16 cellular contexts compared by ENCODE assay signal in genomic region chr14:100988411-100988900, GRCh38.
DNase-seq lines count a peak whose midpoint lies in the region; ATAC-seq, FAIRE-seq and TF ChIP-seq lines count a peak whose summit lies in the region.
"Had no signal": no experiment of that assay in that cellular context is flagged by ENCODE, and none has a peak within 500 bp of the region (broad histone marks: within the 10 kb centered on the region; RNA-seq: fewer than 3 reads in every experiment).

No MANE protein-coding gene starts in this region.

- H3K27me3 ChIP-seq in GM23248 (replicated peaks; ENCODE audit: insufficient read depth) = no peaks in the 10 kb centered on the region
- no peaks in the 10 kb centered on the region for H3K27me3 ChIP-seq in endothelial cell of umbilical vein (ENCODE audit: control insufficient read depth in 2 of 2, insufficient read depth in 2 of 2, low read length in 2 of 2)
- H3K27me3 ChIP-seq in body of pancreas = no peaks in the 10 kb centered on the region
- H3K27me3 ChIP-seq in Caco-2 (replicated peaks; ENCODE audit: control insufficient read depth, insufficient read depth, low read length) = no peaks in the 10 kb centered on the region
- H3K27me3 ChIP-seq in lower lobe of right lung (ENCODE audit: low read depth) = no peaks in the 10 kb centered on the region
- H3K27me3 ChIP-seq: cardiac muscle cell had no signal

- H3K9me3 Mint-ChIP-seq in Caco-2 (ENCODE audit: unreplicated experiment) = no peaks in the 10 kb centered on the region
- H3K9me3 Mint-ChIP-seq: nephron had no signal

- H3K4me3 Mint-ChIP-seq in Caco-2 (ENCODE audit: unreplicated experiment) = no peak overlapping the region
- H3K4me3 Mint-ChIP-seq: activated naive CD8-positive, alpha-beta T cell; nephron had no signal

- H3K4me2 ChIP-seq in GM23248 (ENCODE audit: unreplicated experiment) (no peak overlapping the region), endothelial cell of umbilical vein (ENCODE audit: insufficient read depth, low read length) (no peak overlapping the region)

- ATAC-seq in body of pancreas (no peak), lower lobe of right lung (no peak)
- ATAC-seq: psoas muscle had no signal

- intact Hi-C loops in endothelial cell of umbilical vein (cut with micrococcal nuclease) = loop anchor here (2.0 kb wide), 1 partner anchor 14 kb away; no protein-coding TSS in a partner anchor
- intact Hi-C loops in body of pancreas (cut with DNase I) = no loop called here
- intact Hi-C loops in Caco-2 (cut with micrococcal nuclease; ENCODE audit: unreplicated experiment) = no loop called here
- intact Hi-C loops in lower lobe of right lung (cut with DNase I) = no loop called here

- H3K9me1 ChIP-seq in endothelial cell of umbilical vein (replicated peaks; ENCODE audit: control insufficient read depth, extremely low read depth, insufficient read depth, low read length) = no peaks in the 10 kb centered on the region

- H2AFZ ChIP-seq in GM23248 (no peak overlapping the region), endothelial cell of umbilical vein (ENCODE audit: low read depth, low read length) (no peak overlapping the region)

- no peak for FAIRE-seq in endothelial cell of umbilical vein (lab: Jason Lieb, UNC)

- H3K27me3 Mint-ChIP-seq in Caco-2 (ENCODE audit: insufficient read depth, unreplicated experiment) = no peaks in the 10 kb centered on the region

- CTCF ChIA-PET in endothelial cell of umbilical vein (lab: Charles Lee) = no interaction called here
- CTCF ChIA-PET in Caco-2 (lab: Charles Lee) = no interaction called here

- H3K9ac ChIP-seq in GM23248 = no peak overlapping the region
- no peak overlapping the region for H3K9ac ChIP-seq in endothelial cell of umbilical vein (replicated peaks; ENCODE audit: extremely low read depth, insufficient read depth, low read length)

- peak; percentile 74 for DNase-seq in ACHN
- DNase-seq in GM23248 = peak; percentile 45
- DNase-seq in NCI-H226 = peak; percentile 20
- peak; percentile 22 for DNase-seq in endothelial cell of umbilical vein (ENCODE audit: low read depth, low spot score)
- no peak for DNase-seq in body of pancreas
- DNase-seq in caudate nucleus (lab: John Stamatoyannopoulos, UW) = no peak
- DNase-seq in Caco-2 = no peak
- DNase-seq in lower lobe of right lung = no peak
- DNase-seq: DMS 273 treated with DMSO at 0.1 percent for 48 hours; effector memory CD4-positive, alpha-beta T cell; KBM-7; NCI-H2171; psoas muscle had no signal

- H3K36me3 ChIP-seq in GM23248 (ENCODE audit: low read depth) = peaks cover 42% of the 10 kb centered on the region
- H3K36me3 ChIP-seq in endothelial cell of umbilical vein (ENCODE audit: control insufficient read depth in 2 of 2, extremely low read depth in 1 of 2, insufficient read depth in 2 of 2, low read length in 2 of 2) = peaks cover 0 to 2% of the 10 kb centered on the region in 2 experiments
- H3K36me3 ChIP-seq in body of pancreas (replicated peaks in 1 of 2; ENCODE audit: insufficient read depth in 1 of 2, low read depth in 2 of 2) = peaks cover 0 to 2% of the 10 kb centered on the region in 2 donors
- H3K36me3 ChIP-seq in Caco-2 (ENCODE audit: control insufficient read depth, insufficient read depth, low read length) = no peaks in the 10 kb centered on the region
- no peaks in the 10 kb centered on the region for H3K36me3 ChIP-seq in lower lobe of right lung
- H3K36me3 ChIP-seq: cardiac muscle cell had no signal

- H4K20me1 ChIP-seq in GM23248 (ENCODE audit: insufficient read depth) (no peaks in the 10 kb centered on the region), endothelial cell of umbilical vein (replicated peaks; ENCODE audit: control insufficient read depth, extremely low read depth, insufficient read depth, low read length) (no peaks in the 10 kb centered on the region)

- BruUV-seq in endothelial cell of umbilical vein (replicated peaks; lab: Mats Ljungman, UMichigan) (no TSS peak), Caco-2 (replicated peaks; lab: Mats Ljungman, UMichigan) (no TSS peak)

- H3K36me3 Mint-ChIP-seq in Caco-2 (ENCODE audit: insufficient read depth, unreplicated experiment) = no peaks in the 10 kb centered on the region
- H3K36me3 Mint-ChIP-seq: activated naive CD8-positive, alpha-beta T cell had no signal

- in situ Hi-C loops in ACHN (cut with HindIII; ENCODE audit: low pct_ligation_motif_present, low pct_unique_long_range_greater_than_20kb, low sequenced_read_pairs) (no loop called here), GM23248 (cut with MboI) (no loop called here)

- H3K79me2 ChIP-seq in GM23248 (ENCODE audit: insufficient read depth) (no peaks in the 10 kb centered on the region; the same call in 1 of the 2 replicates), endothelial cell of umbilical vein (ENCODE audit: control insufficient read depth, insufficient read depth, low read length) (no peaks in the 10 kb centered on the region)

- no peak overlapping the region for H3K4me3 ChIP-seq in GM23248
- H3K4me3 ChIP-seq in endothelial cell of umbilical vein (replicated peaks in 1 of 3; ENCODE audit: insufficient read depth in 1 of 3, low read depth in 1 of 3, low read length in 3 of 3) = no peak overlapping the region
- no peak overlapping the region for H3K4me3 ChIP-seq in body of pancreas
- H3K4me3 ChIP-seq in Caco-2 (ENCODE audit: low read depth, low read length) = no peak overlapping the region
- H3K4me3 ChIP-seq in lower lobe of right lung = no peak overlapping the region
- H3K4me3 ChIP-seq: cardiac muscle cell, psoas muscle had no signal

- TF ChIP-seq CTCF in endothelial cell of umbilical vein (IDR thresholded peaks at IDR 0.05; ENCODE audit: extremely low read depth in 1 of 2, insufficient read depth in 1 of 2, low read depth in 1 of 2, low read length in 2 of 2) (no peak), body of pancreas (IDR thresholded peaks at IDR 0.05) (no peak), Caco-2 (IDR thresholded peaks at IDR 0.05; ENCODE audit: insufficient read depth in 1 of 2, low read depth in 1 of 2, low read length in 1 of 2, severe bottlenecking in 1 of 2, unreplicated experiment in 1 of 2) (no peak), lower lobe of right lung (IDR thresholded peaks at IDR 0.05) (no peak)

- H3K9me3 ChIP-seq in GM23248 (ENCODE audit: low read depth) (no peaks in the 10 kb centered on the region), endothelial cell of umbilical vein (replicated peaks; ENCODE audit: control insufficient read depth, insufficient read depth, low read length) (no peaks in the 10 kb centered on the region), body of pancreas (no peaks in the 10 kb centered on the region), Caco-2 (no peaks in the 10 kb centered on the region), lower lobe of right lung (no peaks in the 10 kb centered on the region)
- H3K9me3 ChIP-seq: psoas muscle had no signal

- WGBS in GM23248 (ENCODE audit: low coverage in 1 of 2, low lambda C conversion rate in 2 of 2, missing lambda C conversion rate in 2 of 2), 2 experiments = 89 to 92% methylated on average over 5 of the region's 5 CpGs
- WGBS in body of pancreas, 2 donors = 67 to 76% methylated on average over 5 of the region's 5 CpGs

- peaks cover 30% of the 10 kb centered on the region for H3K4me1 ChIP-seq in GM23248 (ENCODE audit: insufficient read depth)
- peaks cover 4% of the 10 kb centered on the region for H3K4me1 ChIP-seq in endothelial cell of umbilical vein (ENCODE audit: control insufficient read depth, extremely low read depth, insufficient read depth, low read length)
- H3K4me1 ChIP-seq in body of pancreas = no peaks in the 10 kb centered on the region
- no peaks in the 10 kb centered on the region for H3K4me1 ChIP-seq in Caco-2
- no peaks in the 10 kb centered on the region for H3K4me1 ChIP-seq in lower lobe of right lung
- H3K4me1 ChIP-seq: psoas muscle had no signal

- H3K9me2 ChIP-seq in GM23248 (ENCODE audit: insufficient read depth) = no peaks in the 10 kb centered on the region

- POLR2A ChIA-PET in endothelial cell of umbilical vein (lab: Charles Lee) = no interaction called here
- POLR2A ChIA-PET in Caco-2 (lab: Charles Lee) = no interaction called here

- TF ChIP-seq POLR2A in endothelial cell of umbilical vein (IDR thresholded peaks at IDR 0.05; ENCODE audit: low read depth, low read length) = no peak
- TF ChIP-seq POLR2A in body of pancreas (IDR thresholded peaks at IDR 0.05) = no peak

- dilution Hi-C loops in endothelial cell of umbilical vein (cut with MboI; ENCODE audit: extremely low pct_ligation_motif_present, low sequenced_read_pairs) = no loop called here

- no peak overlapping the region for H3K27ac Mint-ChIP-seq in Caco-2 (ENCODE audit: unreplicated experiment)
- H3K27ac Mint-ChIP-seq: activated naive CD8-positive, alpha-beta T cell; nephron had no signal

- peak overlapping the region; percentile 16; the same call in 1 of the 2 replicates for H3K27ac ChIP-seq in GM23248
- peak overlapping the region; percentile 22 for H3K27ac ChIP-seq in endothelial cell of umbilical vein (ENCODE audit: insufficient read depth, low read depth, low read length)
- no peak overlapping the region for H3K27ac ChIP-seq in body of pancreas
- no peak overlapping the region for H3K27ac ChIP-seq in caudate nucleus (ENCODE audit: low read depth, low read length)
- no peak overlapping the region for H3K27ac ChIP-seq in lower lobe of right lung
- H3K27ac ChIP-seq: cardiac muscle cell, psoas muscle had no signal

- peaks cover 37% of the 10 kb centered on the region for H3F3A ChIP-seq in GM23248 (ENCODE audit: insufficient read depth)

- no peaks in the 10 kb centered on the region for H3K4me1 Mint-ChIP-seq in Caco-2 (ENCODE audit: low read depth, unreplicated experiment)
- H3K4me1 Mint-ChIP-seq: nephron had no signal

TF ChIP-seq in endothelial cell of umbilical vein, 7 proteins besides CTCF, POLR2A, EP300 and RAD21:
- peak; percentile 13 for TF ChIP-seq JUN (IDR thresholded peaks at IDR 0.05; ENCODE audit: borderline replicate concordance, insufficient read depth, insufficient read length, low read depth)
- TF ChIP-seq FOS (IDR thresholded peaks at IDR 0.05; ENCODE audit: borderline replicate concordance, insufficient read depth, low read length) = no peak
TF ChIP-seq in endothelial cell of umbilical vein: peak in this region for 1.

Comparison
In these comparisons a context has a peak if more than half of its experiments do, and no peak if none do; other contexts are left out.
1. DNase-seq: peak in ACHN (single experiment), GM23248 (single experiment), NCI-H226 (single experiment) and endothelial cell of umbilical vein (single experiment); none in body of pancreas (0 of 4), caudate nucleus (0 of 61), Caco-2 (0 of 2) and lower lobe of right lung (single experiment).
2. H3K27ac ChIP-seq: peak in GM23248 (single experiment) and endothelial cell of umbilical vein (single experiment); none in body of pancreas (0 of 4), caudate nucleus (single experiment) and lower lobe of right lung (single experiment).